12 cellular contexts compared by ENCODE assay signal in the genomic region with DNA sequence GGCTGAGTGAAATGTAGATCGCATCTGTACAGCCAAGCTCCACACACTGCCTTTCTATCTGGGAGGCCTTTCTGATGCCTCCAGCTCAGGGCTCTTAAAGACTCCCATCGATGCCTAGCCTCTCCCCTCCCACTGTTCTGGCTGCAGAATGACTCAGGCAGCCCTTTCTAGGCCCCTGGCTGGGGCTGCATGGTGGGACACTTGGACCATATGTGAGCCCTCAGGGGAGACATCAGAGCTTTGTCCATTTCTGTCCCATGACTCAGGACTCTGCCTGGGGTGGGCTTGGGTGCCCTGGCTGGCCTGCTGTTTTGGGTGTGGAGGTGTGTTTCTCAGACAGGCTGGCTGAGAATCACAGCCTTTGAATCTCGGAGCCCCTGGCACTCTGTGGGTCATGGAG.
DNase-seq lines count a peak whose midpoint lies in the region; ATAC-seq and TF ChIP-seq lines count a peak whose summit lies in the region.
"Had no signal": no experiment of that assay in that cellular context is flagged by ENCODE, and none has a peak within 500 bp of the region (broad histone marks: within the 10 kb centered on the region; RNA-seq: fewer than 3 reads in every experiment).

No MANE protein-coding gene starts in this region.

- H3K79me2 ChIP-seq in osteoblast (ENCODE audit: insufficient read depth, low read length) = no peaks in the 10 kb centered on the region

- H3K9me3 ChIP-seq in HEK293 (ENCODE audit: control insufficient read depth, insufficient read depth, low read depth, low read length) (no peaks in the 10 kb centered on the region), osteoblast (ENCODE audit: low read depth, low read length) (no peaks in the 10 kb centered on the region)
- H3K9me3 ChIP-seq: HAP-1 had no signal

- CTCF ChIA-PET in HEK293 (lab: Yijun Ruan, JAX) = no interaction called here

- peak; percentile 23 for ATAC-seq in activated T-helper 17 cell treated with anti-CD3 and anti-CD28 coated beads, Interleukin-2, amount 50 U/mL, for 72 hours (replicated peaks)
- no peak for ATAC-seq in GM19455 (IDR thresholded peaks at IDR 0.05; ENCODE audit: unreplicated experiment)

- no peaks in the 10 kb centered on the region for H3K4me1 Mint-ChIP-seq in activated T-helper 17 cell treated with anti-CD3 and anti-CD28 coated beads, Interleukin-2, amount 50 U/mL, for 72 hours
- H3K4me1 Mint-ChIP-seq in glutamatergic neuron (ENCODE audit: low read depth, unreplicated experiment) = peaks cover 25% of the 10 kb centered on the region
- H3K4me1 Mint-ChIP-seq in HFFc6 (ENCODE audit: low read depth) = peaks cover 7% of the 10 kb centered on the region; the same call in 1 of the 2 replicates
- H3K4me1 Mint-ChIP-seq: B cell had no signal

- no peaks in the 10 kb centered on the region for H3K27me3 ChIP-seq in osteoblast (ENCODE audit: insufficient read depth, low read length)

- no peak overlapping the region for H2AFZ ChIP-seq in osteoblast (ENCODE audit: low read length)

- H3K4me2 ChIP-seq in osteoblast (ENCODE audit: insufficient read depth, low read length) = no peak overlapping the region

- H3K27me3 Mint-ChIP-seq in activated T-helper 17 cell treated with anti-CD3 and anti-CD28 coated beads, Interleukin-2, amount 50 U/mL, for 72 hours = peaks cover 12% of the 10 kb centered on the region
- H3K27me3 Mint-ChIP-seq in glutamatergic neuron (ENCODE audit: unreplicated experiment) (peaks cover 8% of the 10 kb centered on the region), HFFc6 (ENCODE audit: insufficient read depth) (peaks cover 40% of the 10 kb centered on the region)

- POLR2A ChIA-PET in HEK293 (lab: Yijun Ruan, JAX) = no interaction called here

- no peak for DNase-seq in glutamatergic neuron
- peak; percentile 62 for DNase-seq in osteoblast (ENCODE audit: insufficient read length, low spot score, missing footprints)
- DNase-seq in HFFc6 = no peak
- DNase-seq in HK-2 (ENCODE audit: unreplicated experiment) = no peak
- DNase-seq: C1 segment of cervical spinal cord; CD4-positive, alpha-beta T cell; DMS79 had no signal

- H3K9me3 Mint-ChIP-seq in activated T-helper 17 cell treated with anti-CD3 and anti-CD28 coated beads, Interleukin-2, amount 50 U/mL, for 72 hours = no peaks in the 10 kb centered on the region
- peaks cover 6% of the 10 kb centered on the region for H3K9me3 Mint-ChIP-seq in glutamatergic neuron (ENCODE audit: unreplicated experiment)
- H3K9me3 Mint-ChIP-seq in HFFc6 = no peaks in the 10 kb centered on the region
- H3K9me3 Mint-ChIP-seq: CD4-positive, alpha-beta T cell had no signal

- TF ChIP-seq CTCF in HEK293 (tag by site-specific recombination; IDR thresholded peaks at IDR 0.05) = no peak
- TF ChIP-seq CTCF in glutamatergic neuron (IDR thresholded peaks at IDR 0.05; ENCODE audit: partially characterized antibody, unreplicated experiment) = no peak
- no peak for TF ChIP-seq CTCF in osteoblast (IDR thresholded peaks at IDR 0.05; ENCODE audit: extremely low read depth, low read depth, low read length)
- TF ChIP-seq CTCF in HFFc6 (IDR thresholded peaks at IDR 0.05) = no peak

- H3K4me3 Mint-ChIP-seq in activated T-helper 17 cell treated with anti-CD3 and anti-CD28 coated beads, Interleukin-2, amount 50 U/mL, for 72 hours = no peak overlapping the region
- H3K4me3 Mint-ChIP-seq in glutamatergic neuron (ENCODE audit: unreplicated experiment) (no peak overlapping the region), HFFc6 (no peak overlapping the region)
- H3K4me3 Mint-ChIP-seq: B cell; CD4-positive, alpha-beta T cell had no signal

- no peak overlapping the region for H3K27ac Mint-ChIP-seq in activated T-helper 17 cell treated with anti-CD3 and anti-CD28 coated beads, Interleukin-2, amount 50 U/mL, for 72 hours
- peak overlapping the region; percentile 9 for H3K27ac Mint-ChIP-seq in glutamatergic neuron (ENCODE audit: unreplicated experiment)
- H3K27ac Mint-ChIP-seq in HFFc6 = no peak overlapping the region
- H3K27ac Mint-ChIP-seq: B cell; CD4-positive, alpha-beta T cell had no signal

- no peaks in the 10 kb centered on the region for H3K36me3 Mint-ChIP-seq in activated T-helper 17 cell treated with anti-CD3 and anti-CD28 coated beads, Interleukin-2, amount 50 U/mL, for 72 hours (ENCODE audit: low read depth)
- H3K36me3 Mint-ChIP-seq in glutamatergic neuron (ENCODE audit: unreplicated experiment) (peaks cover 6% of the 10 kb centered on the region), HFFc6 (ENCODE audit: low read depth) (no peaks in the 10 kb centered on the region; the same call in 1 of the 2 replicates)

- H3K4me1 ChIP-seq in HEK293 (ENCODE audit: control insufficient read depth, insufficient read depth, low read length) (no peaks in the 10 kb centered on the region), osteoblast (ENCODE audit: insufficient read depth, low read length) (no peaks in the 10 kb centered on the region)
- H3K4me1 ChIP-seq: HAP-1 had no signal

- no peaks in the 10 kb centered on the region for H4K20me1 ChIP-seq in osteoblast (ENCODE audit: insufficient read depth, low read length)

- H3K36me3 ChIP-seq in HEK293 (ENCODE audit: control insufficient read depth in 2 of 2, insufficient read depth in 1 of 2, low read length in 2 of 2) = no peaks in the 10 kb centered on the region
- no peaks in the 10 kb centered on the region for H3K36me3 ChIP-seq in osteoblast (ENCODE audit: insufficient read depth, low read length)
- H3K36me3 ChIP-seq: HAP-1 had no signal

- H3K27ac ChIP-seq in HEK293 (ENCODE audit: extremely low read depth, low read depth, low read length) = no peak overlapping the region
- no peak overlapping the region for H3K27ac ChIP-seq in osteoblast (ENCODE audit: low read depth, low read length)

- no peak overlapping the region for H3K4me3 ChIP-seq in HEK293 (ENCODE audit: low read depth, low read length)
- H3K4me3 ChIP-seq in osteoblast (ENCODE audit: insufficient read depth, low read length) = no peak overlapping the region
- H3K4me3 ChIP-seq: HAP-1 had no signal

TF ChIP-seq in HEK293, 187 proteins besides CTCF, POLR2A, EP300 and RAD21:
- TF ChIP-seq ZIC2 (tag by site-specific recombination; IDR thresholded peaks at IDR 0.05) (peak; percentile 59), ZNF776 (tag by site-specific recombination; IDR thresholded peaks at IDR 0.05; ENCODE audit: borderline replicate concordance) (no peak), ZNF510 (tag by site-specific recombination; IDR thresholded peaks at IDR 0.05; ENCODE audit: insufficient replicate concordance) (no peak), ZNF707 (tag by site-specific recombination; IDR thresholded peaks at IDR 0.05) (no peak)
